In genomic region chr10:78684954-78685353, GRCh38 we compare ENCODE assay signal across 1 cellular context.
TF ChIP-seq lines count a peak whose summit lies in the region.

No MANE protein-coding gene starts in this region.

TF ChIP-seq in GM23338, 12 proteins besides CTCF, POLR2A, EP300 and RAD21 (continued from another document):
- TF ChIP-seq ZNF462 (CRISPR knock-in tag; IDR thresholded peaks at IDR 0.05) = no peak
- TF ChIP-seq CREB1 (CRISPR knock-in tag; IDR thresholded peaks at IDR 0.05; ENCODE audit: low read depth) = no peak
TF ChIP-seq in GM23338: peak in this region for 0.
